In genomic region chr4:87069037-87069742, GRCh38 we compare ENCODE assay signal across 13 cellular contexts.
DNase-seq lines count a peak whose midpoint lies in the region; ATAC-seq and TF ChIP-seq lines count a peak whose summit lies in the region.
"Had no signal": no experiment of that assay in that cellular context is flagged by ENCODE, and none has a peak within 500 bp of the region (broad histone marks: within the 10 kb centered on the region; RNA-seq: fewer than 3 reads in every experiment).

No MANE protein-coding gene starts in this region.

- H3F3A ChIP-seq in PC-3 (ENCODE audit: low read length, unreplicated experiment), result no peaks in the 10 kb centered on the region

- peaks cover 1% of the 10 kb centered on the region; the same call in 1 of the 2 replicates for H3K79me2 ChIP-seq in PC-3 (ENCODE audit: low read length)

- peak; percentile 38 for DNase-seq in NCI-H345 (lab: John Stamatoyannopoulos, UW)
- DNase-seq in NCI-H345 treated with DMSO at 0.1 percent for 48 hours (lab: John Stamatoyannopoulos, UW; ENCODE audit: unreplicated experiment), result no peak
- peak; percentile 45 for DNase-seq in NCI-H2107 treated with DMSO at 0.1 percent for 48 hours (lab: John Stamatoyannopoulos, UW; ENCODE audit: unreplicated experiment)
- no peak for DNase-seq in coronary artery (ENCODE audit: low spot score)
- no peak for DNase-seq in stimulated activated naive CD8-positive, alpha-beta T cell treated with anti-CD3 and anti-CD28 coated beads, Interleukin-15, Interleukin-2, amounts not matched to agents 100 U/mL and 50 U/mL, for 24 hours
- DNase-seq in H7, result no peak
- DNase-seq in PC-3, result no peak
- DNase-seq: activated CD4-positive, alpha-beta T cell treated with anti-CD3 and anti-CD28 coated beads, Interleukin-2, amount 10 ng/mL, durations not matched to agents 7 days and 5 days; brain microvascular endothelial cell; glutamatergic neuron; spleen had no signal

- H2AFZ ChIP-seq in PC-3 (ENCODE audit: low read length), result no peak overlapping the region
- H2AFZ ChIP-seq: neural progenitor cell had no signal

- no peaks in the 10 kb centered on the region for H3K9me3 ChIP-seq in skeletal muscle tissue (ENCODE audit: control insufficient read depth in 3 of 3, low read length in 3 of 3)
- no peaks in the 10 kb centered on the region for H3K9me3 ChIP-seq in PC-3 (ENCODE audit: low read length)
- H3K9me3 ChIP-seq: spleen had no signal

- BruUV-seq in PC-3 (replicated peaks; lab: Mats Ljungman, UMichigan), result no TSS peak

- H3K36me3 ChIP-seq in skeletal muscle tissue (ENCODE audit: control insufficient read depth in 3 of 3, insufficient read depth in 3 of 3, low read length in 3 of 3) (peaks cover 0 to 6% (median 0%) of the 10 kb centered on the region in 3 donors), H7 (replicated peaks; ENCODE audit: control insufficient read depth, insufficient read depth, low read length) (no peaks in the 10 kb centered on the region), PC-3 (ENCODE audit: low read depth, low read length) (no peaks in the 10 kb centered on the region)
- H3K36me3 ChIP-seq: brain microvascular endothelial cell, neural progenitor cell had no signal

- H3K9ac ChIP-seq in skeletal muscle tissue (ENCODE audit: low read depth in 1 of 3, low read length in 3 of 3), result no peak overlapping the region
- H3K9ac ChIP-seq in PC-3 (ENCODE audit: low read length), result no peak overlapping the region
- H3K9ac ChIP-seq: neural progenitor cell had no signal

- POLR2A ChIA-PET in PC-3 (lab: Charles Lee; ENCODE audit: unreplicated experiment), result no interaction called here

- no peaks in the 10 kb centered on the region for H3K9me2 ChIP-seq in PC-3 (replicated peaks; ENCODE audit: low read length)

- H3K27me3 ChIP-seq in skeletal muscle tissue (ENCODE audit: control insufficient read depth in 3 of 3, insufficient read depth in 3 of 3, low read length in 3 of 3) (no peaks in the 10 kb centered on the region), H7 (ENCODE audit: control insufficient read depth, insufficient read depth, low read length) (no peaks in the 10 kb centered on the region), PC-3 (ENCODE audit: low read length) (no peaks in the 10 kb centered on the region)
- H3K27me3 ChIP-seq: brain microvascular endothelial cell, neural progenitor cell, spleen had no signal

- no peak for ATAC-seq in stimulated activated naive CD8-positive, alpha-beta T cell treated with anti-CD3 and anti-CD28 coated beads, Interleukin-15, Interleukin-2, amounts not matched to agents 100 U/mL and 50 U/mL, for 24 hours
- no peak for ATAC-seq in PC-3

- H3K4me1 ChIP-seq in skeletal muscle tissue (ENCODE audit: control insufficient read depth in 3 of 3, insufficient read depth in 3 of 3, low read length in 3 of 3) (peaks cover 33 to 43% (median 39%) of the 10 kb centered on the region in 3 donors), PC-3 (ENCODE audit: insufficient read depth, low read length) (peaks cover 15% of the 10 kb centered on the region)

- CTCF ChIA-PET in PC-3 (lab: Charles Lee), result no interaction called here

- H3K4me2 ChIP-seq in PC-3 (ENCODE audit: low read length), result no peak overlapping the region
- H3K4me2 ChIP-seq: neural progenitor cell had no signal

- H4K20me1 ChIP-seq in PC-3 (ENCODE audit: low read length), result no peaks in the 10 kb centered on the region

- H3K4me3 ChIP-seq in coronary artery (peak overlapping the region; percentile 35), skeletal muscle tissue (ENCODE audit: low read length in 3 of 3) (peak overlapping the region in 2 of 3 donors; percentile 30), H7 (ENCODE audit: insufficient read depth, low read depth, low read length) (no peak overlapping the region), PC-3 (ENCODE audit: low read length) (no peak overlapping the region)
- H3K4me3 ChIP-seq: neural progenitor cell, spleen had no signal

- intact Hi-C loops in PC-3 (cut with micrococcal nuclease), result no loop called here

- TF ChIP-seq CTCF in coronary artery (IDR thresholded peaks at IDR 0.05) (no peak), PC-3 (conservative IDR thresholded peaks at IDR 0.05; ENCODE audit: low read depth, low read length) (no peak)

- H3K27ac ChIP-seq in coronary artery (peak overlapping the region in 1 of 2 donors; percentile 14), skeletal muscle tissue (ENCODE audit: low read depth, low read length) (peak overlapping the region; percentile 54), PC-3 (ENCODE audit: low read length) (no peak overlapping the region)
- H3K27ac ChIP-seq: brain microvascular endothelial cell, neural progenitor cell had no signal

Comparison
In these comparisons a context has a peak if more than half of its experiments do, and no peak if none do; other contexts are left out.
1. DNase-seq: peak in NCI-H345 (single experiment) and NCI-H2107 treated with DMSO at 0.1 percent for 48 hours (single experiment); none in NCI-H345 treated with DMSO at 0.1 percent for 48 hours (single experiment), coronary artery (single experiment), stimulated activated naive CD8-positive, alpha-beta T cell treated with anti-CD3 and anti-CD28 coated beads, Interleukin-15, Interleukin-2, amounts not matched to agents 100 U/mL and 50 U/mL, for 24 hours (single experiment), H7 (single experiment) and PC-3 (single experiment).
2. H3K4me3 ChIP-seq: peak in coronary artery (single experiment) and skeletal muscle tissue (2 of 3); none in H7 (single experiment) and PC-3 (single experiment).